8 cellular contexts compared by ENCODE assay signal in the genomic region with DNA sequence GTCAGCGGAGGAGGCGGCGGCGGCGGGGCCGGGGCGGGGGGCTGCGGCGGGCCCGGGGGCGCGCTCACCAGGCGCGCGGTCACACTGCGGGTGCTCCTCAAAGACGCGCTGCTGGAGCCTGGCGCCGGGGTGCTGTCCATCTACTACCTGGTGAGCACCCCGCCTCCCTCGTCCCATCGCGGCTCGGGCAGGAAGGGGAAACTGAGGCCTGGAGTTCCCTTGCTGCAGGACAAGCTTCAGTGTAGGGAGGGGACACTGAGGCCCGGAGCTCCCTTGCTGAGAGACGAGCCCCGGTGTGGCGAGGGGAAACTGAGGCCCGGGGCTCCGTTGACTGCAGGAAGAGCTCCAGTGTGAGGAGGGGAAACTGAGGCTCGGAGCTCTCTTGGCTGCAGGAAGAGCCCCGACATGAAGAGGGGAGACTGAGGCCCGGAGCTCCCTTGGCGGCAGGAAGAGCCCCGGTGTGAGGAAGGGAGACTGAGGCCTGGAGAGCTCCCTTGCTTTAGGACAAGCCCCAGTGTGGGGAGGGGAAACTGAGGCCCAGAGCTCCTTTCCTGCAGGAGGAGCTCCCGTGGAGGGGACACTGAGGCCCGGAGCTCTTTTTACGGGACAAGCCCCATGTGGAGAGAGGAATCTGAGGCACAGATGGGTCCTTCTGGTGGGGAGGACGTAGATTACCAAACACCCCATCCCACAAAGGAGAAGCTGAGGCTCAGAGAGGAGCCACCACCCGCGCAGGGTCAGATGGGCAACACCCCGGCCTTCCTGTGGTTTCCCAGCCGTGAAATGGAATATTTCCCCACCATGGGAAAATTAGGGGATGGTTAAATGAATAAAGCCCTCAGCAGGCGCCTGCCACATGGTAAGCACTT. TPM values are rescaled to one million over a fixed set of nuclear protein-coding genes. Genes with fewer than 3 reads are reported as not detected.
DNase-seq lines count a peak whose midpoint lies in the region; ATAC-seq and TF ChIP-seq lines count a peak whose summit lies in the region.

No MANE protein-coding gene starts in this region.

- TF ChIP-seq CTCF in AG04450 (IDR thresholded peaks at IDR 0.05; ENCODE audit: low read depth, low read length) (no peak), MCF 10A (IDR thresholded peaks at IDR 0.05; ENCODE audit: unreplicated experiment) (no peak)

- H3K4me1 ChIP-seq in mucosa of stomach (ENCODE audit: control insufficient read depth, insufficient read depth, low read length) = peaks cover 13% of the 10 kb centered on the region

- H3K9me3 Mint-ChIP-seq in IgD-negative memory B cell = peaks cover 0 to 1% (median 0%) of the 10 kb centered on the region in 3 donors
- H3K9me3 Mint-ChIP-seq in MCF 10A (ENCODE audit: unreplicated experiment) = no peaks in the 10 kb centered on the region

- in situ Hi-C loops in KBM-7 (cut with MboI; ENCODE audit: low pct_unique_long_range_greater_than_20kb, low sequenced_read_pairs) = no loop called here

- H3K36me3 ChIP-seq in mucosa of stomach (ENCODE audit: control insufficient read depth, insufficient read depth, low read length) = no peaks in the 10 kb centered on the region

- ATAC-seq in GM21723 (IDR thresholded peaks at IDR 0.05; ENCODE audit: unreplicated experiment) = no peak
- ATAC-seq in GM21529 (IDR thresholded peaks at IDR 0.05; ENCODE audit: unreplicated experiment) = no peak

- H3K27ac ChIP-seq in AG04450 (ENCODE audit: low read depth, low read length) = no peak overlapping the region

- CTCF ChIA-PET in AG04450 (lab: Charles Lee) = interaction anchor here (1.0 to 2.7 kb wide), 5 partner anchors 9 to 77 kb away, joined by 3 to 54 read pairs (median 5); a partner anchor contains a TSS
- CTCF ChIA-PET in MCF 10A (lab: Yijun Ruan, JAX) = interaction anchor here (0.6 to 2.5 kb wide), 9 partner anchors 9 to 294 kb away, joined by 3 to 27 read pairs (median 4); a partner anchor contains a TSS

- H3K9me3 ChIP-seq in AG04450 (ENCODE audit: control insufficient read depth, insufficient read depth, low read length) = no peaks in the 10 kb centered on the region; the same call in 1 of the 2 replicates
- no peaks in the 10 kb centered on the region for H3K9me3 ChIP-seq in mucosa of stomach (ENCODE audit: control insufficient read depth, low read length)

- H3K36me3 Mint-ChIP-seq in IgD-negative memory B cell (peaks cover 3% of the 10 kb centered on the region), MCF 10A (ENCODE audit: insufficient read depth, unreplicated experiment) (peaks cover 27% of the 10 kb centered on the region)

- no TSS peak for BruUV-seq in MCF 10A (replicated peaks; lab: Mats Ljungman, UMichigan)

- peak overlapping the region; percentile 39 for H3K9ac ChIP-seq in mucosa of stomach (ENCODE audit: low read length)

- H3K27me3 Mint-ChIP-seq in IgD-negative memory B cell (no peaks in the 10 kb centered on the region), MCF 10A (ENCODE audit: insufficient read depth, unreplicated experiment) (no peaks in the 10 kb centered on the region)

- H3K4me3 Mint-ChIP-seq in IgD-negative memory B cell = peak overlapping the region; percentile 54 to 68 (median 64)
- peak overlapping the region; percentile 88 for H3K4me3 Mint-ChIP-seq in MCF 10A (ENCODE audit: unreplicated experiment)

- POLR2A ChIA-PET in AG04450 (lab: Yijun Ruan, JAX) (interaction anchor here (0.6 to 1.8 kb wide), 5 partner anchors 8 to 76 kb away, joined by 3 to 13 read pairs (median 9); no protein-coding TSS in a partner anchor), MCF 10A (lab: Yijun Ruan, JAX) (interaction anchor here (0.6 to 3.0 kb wide), 13 partner anchors 8 to 1765 kb away, joined by 4 to 34 read pairs (median 10); a partner anchor contains a TSS)

- H3K4me1 Mint-ChIP-seq in IgD-negative memory B cell (peaks cover 7 to 12% (median 10%) of the 10 kb centered on the region in 3 donors), MCF 10A (ENCODE audit: insufficient read depth, unreplicated experiment) (no peaks in the 10 kb centered on the region)

- DNase-seq in AG04450 (ENCODE audit: low read depth, low spot score) (no peak), MCF 10A (ENCODE audit: unreplicated experiment) (no peak), KBM-7 (no peak), NCI-H1436 (lab: John Stamatoyannopoulos, UW) (no peak)

- H3K27me3 ChIP-seq in AG04450 (ENCODE audit: control insufficient read depth, insufficient read depth, low read length) (no peaks in the 10 kb centered on the region), mucosa of stomach (ENCODE audit: control insufficient read depth, insufficient read depth, low read length) (no peaks in the 10 kb centered on the region)

- peak overlapping the region; percentile 68 for H3K4me3 ChIP-seq in AG04450 (ENCODE audit: low read depth, low read length)
- peak overlapping the region; percentile 25 for H3K4me3 ChIP-seq in mucosa of stomach (ENCODE audit: low read length)

- H3K27ac Mint-ChIP-seq in IgD-negative memory B cell = no peak overlapping the region
- H3K27ac Mint-ChIP-seq in MCF 10A (ENCODE audit: low read depth, unreplicated experiment) = no peak overlapping the region

- intact Hi-C loops in MCF 10A (cut with micrococcal nuclease) = no loop called here

RNA-seq across cellular contexts. Expression of a gene that starts 0.7 kb away (rescaled TPM):
- 5.1 and 6.5 TPM in 2 replicates for polyA plus RNA-seq in AG04450 (2011; rRNA removed)
- 6.7 TPM in 2 replicates for polyA minus RNA-seq in AG04450 (2011; rRNA and poly(A)+ RNA removed)
- polyA plus RNA-seq in IgD-negative memory B cell = 9.7 TPM
- 2.4 and 7.2 TPM in 2 replicates for total RNA-seq in MCF 10A (2022)

RNA-seq across cellular contexts. Expression of a gene that starts 5.5 kb away (rescaled TPM):
- 5.3 and 7.4 TPM in 2 replicates for polyA plus RNA-seq in AG04450 (2011; rRNA removed)
- 5.3 and 7.5 TPM in 2 replicates for polyA minus RNA-seq in AG04450 (2011; rRNA and poly(A)+ RNA removed)
- not detected for polyA plus RNA-seq in IgD-negative memory B cell
- total RNA-seq in MCF 10A (2022) = 14.8 and 20.3 TPM in 2 replicates

RNA-seq across cellular contexts. Expression of a gene that starts 39.7 kb away (rescaled TPM):
- polyA plus RNA-seq in AG04450 (2011; rRNA removed) (6.8 and 8.9 TPM in 2 replicates), IgD-negative memory B cell (0.58 TPM)
- 9.4 and 9.6 TPM in 2 replicates for polyA minus RNA-seq in AG04450 (2011; rRNA and poly(A)+ RNA removed)
- not detected in 2 replicates for total RNA-seq in MCF 10A (2022)

RNA-seq across cellular contexts. Expression of a gene that starts 41.9 kb away (rescaled TPM):
- not detected in 2 replicates for polyA plus RNA-seq in AG04450 (2011; rRNA removed)
- polyA minus RNA-seq in AG04450 (2011; rRNA and poly(A)+ RNA removed) = not detected in 2 replicates
- polyA plus RNA-seq in IgD-negative memory B cell = 1.9 TPM
- not detected in 2 replicates for total RNA-seq in MCF 10A (2022)

RNA-seq across cellular contexts. Expression of a gene that starts 56.3 kb away (rescaled TPM):
- polyA plus RNA-seq in AG04450 (2011; rRNA removed) = 40.2 and 57.9 TPM in 2 replicates
- polyA minus RNA-seq in AG04450 (2011; rRNA and poly(A)+ RNA removed) = 34.1 and 38.5 TPM in 2 replicates
- polyA plus RNA-seq in IgD-negative memory B cell = 23.7 TPM
- total RNA-seq in MCF 10A (2022) = 94.4 and 106 TPM in 2 replicates
